Comparison of ENCODE assay signal across 12 cellular contexts in the genomic region with DNA sequence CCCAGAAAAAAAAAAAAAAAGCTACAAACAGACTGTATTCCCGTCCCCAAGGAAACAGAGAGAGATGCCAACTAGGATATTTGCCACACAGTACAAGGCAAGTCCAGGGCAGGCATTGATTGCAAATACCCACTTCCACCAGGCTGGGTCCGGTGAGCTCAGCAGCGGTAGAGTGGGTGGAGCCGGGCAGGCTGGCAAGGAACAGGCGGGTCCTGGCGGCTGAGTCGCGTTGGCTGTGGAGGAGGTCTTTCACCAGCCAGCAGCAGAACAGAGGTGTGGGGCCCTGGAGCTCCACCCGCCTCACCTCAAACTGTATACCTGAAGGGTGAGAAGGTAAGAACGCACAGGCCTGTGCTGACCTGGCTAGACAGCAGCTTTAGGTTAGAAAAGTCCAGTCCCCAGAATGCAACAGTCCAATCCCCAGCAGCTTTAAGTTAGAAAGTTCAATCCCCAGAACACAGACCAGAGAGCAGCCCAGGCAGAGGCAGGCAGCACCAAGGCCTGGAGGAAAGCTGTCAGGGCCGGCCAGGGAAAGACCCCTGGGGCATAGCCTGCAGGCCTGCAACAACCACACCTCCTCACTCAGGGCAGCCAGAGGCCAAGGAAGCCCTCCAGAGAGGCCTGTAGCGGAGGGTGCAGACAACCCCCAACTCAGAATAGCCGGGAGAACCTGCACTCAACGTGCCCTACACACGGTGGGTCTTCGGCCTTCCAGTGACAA. TPM values are rescaled to one million over a fixed set of nuclear protein-coding genes. Genes with fewer than 3 reads are reported as not detected.
DNase-seq lines count a peak whose midpoint lies in the region; ATAC-seq and TF ChIP-seq lines count a peak whose summit lies in the region.
"Had no signal": no experiment of that assay in that cellular context is flagged by ENCODE, and none has a peak within 500 bp of the region (broad histone marks: within the 10 kb centered on the region; RNA-seq: fewer than 3 reads in every experiment).

No MANE protein-coding gene starts in this region.

- H3K27ac Mint-ChIP-seq in CD4-positive, CD25-positive, alpha-beta regulatory T cell = peak overlapping the region; percentile 89 to 94 (median 94)
- peak overlapping the region in 4 of 6 donors; percentile 18 to 90 (median 62) for H3K27ac Mint-ChIP-seq in naive B cell
- H3K27ac Mint-ChIP-seq: type B pancreatic cell had no signal

- peak; percentile 89 to 91 for ATAC-seq in CD4-positive, CD25-positive, alpha-beta regulatory T cell (ENCODE audit: low read depth in 2 of 2)
- 0 out of 2 replicates have a peak, but pooled peaks have one; percentile 26 for ATAC-seq in Panc1
- ATAC-seq in naive B cell (ENCODE audit: low read depth in 2 of 2) = no peak
- no peak for ATAC-seq in GM18519 (IDR thresholded peaks at IDR 0.05; ENCODE audit: low FRiP score, unreplicated experiment)
- ATAC-seq in GM19463 (IDR thresholded peaks at IDR 0.05; ENCODE audit: unreplicated experiment) = no peak
- ATAC-seq: gastroesophageal sphincter had no signal

- H3K4me3 ChIP-seq in CD4-positive, CD25-positive, alpha-beta regulatory T cell (ENCODE audit: low read depth, low read length) = peak overlapping the region; percentile 44
- no peak overlapping the region for H3K4me3 ChIP-seq in Panc1 (ENCODE audit: low read depth in 2 of 2, low read length in 2 of 2)
- H3K4me3 ChIP-seq: gastroesophageal sphincter had no signal

- CTCF ChIA-PET in Panc1 (lab: Charles Lee) = no interaction called here

- H3K27me3 ChIP-seq in CD4-positive, CD25-positive, alpha-beta regulatory T cell (ENCODE audit: control insufficient read depth, insufficient read depth, low read length) = no peaks in the 10 kb centered on the region
- no peaks in the 10 kb centered on the region for H3K27me3 ChIP-seq in Panc1 (ENCODE audit: control insufficient read depth, insufficient read depth, low read length)
- H3K27me3 ChIP-seq: gastroesophageal sphincter had no signal

- peaks cover 11 to 58% (median 26%) of the 10 kb centered on the region in 4 donors for H3K4me1 Mint-ChIP-seq in CD4-positive, CD25-positive, alpha-beta regulatory T cell
- H3K4me1 Mint-ChIP-seq in naive B cell = peaks cover 16 to 33% (median 26%) of the 10 kb centered on the region in 3 donors

- in situ Hi-C loops in Panc1 (cut with HindIII; ENCODE audit: low pct_unique_long_range_greater_than_20kb, low sequenced_read_pairs) = no loop called here

- no peak for TF ChIP-seq CTCF in Panc1 (IDR thresholded peaks at IDR 0.05)

- peak overlapping the region; percentile 67 for H3K27ac ChIP-seq in CD4-positive, CD25-positive, alpha-beta regulatory T cell (ENCODE audit: insufficient read depth, low read length, poor library complexity, severe bottlenecking)
- H3K27ac ChIP-seq in Panc1 (ENCODE audit: low read length) = no peak overlapping the region
- H3K27ac ChIP-seq: gastroesophageal sphincter had no signal

- DNase-seq in CD4-positive, CD25-positive, alpha-beta regulatory T cell = peak; percentile 55 to 82 (median 70)
- DNase-seq in Panc1 (ENCODE audit: low read depth, low spot score) (no peak), astrocyte of the hippocampus (ENCODE audit: low read depth, low spot score) (peak; percentile 27), naive B cell (no peak), NOMO-1 treated with dmso at 0.1 percent for 144 hours (lab: John Stamatoyannopoulos, UW; ENCODE audit: unreplicated experiment) (no peak), NK-92 (lab: John Stamatoyannopoulos, UW; ENCODE audit: unreplicated experiment) (no peak)
- DNase-seq: COR-L47, NCI-H1092 had no signal

- H3K36me3 Mint-ChIP-seq in CD4-positive, CD25-positive, alpha-beta regulatory T cell = peaks cover 29% of the 10 kb centered on the region
- H3K36me3 Mint-ChIP-seq in naive B cell = peaks cover 12 to 15% of the 10 kb centered on the region in 2 donors

- POLR2A ChIA-PET in Panc1 (lab: Charles Lee) = no interaction called here

- no peaks in the 10 kb centered on the region for H3K27me3 Mint-ChIP-seq in CD4-positive, CD25-positive, alpha-beta regulatory T cell
- H3K27me3 Mint-ChIP-seq in naive B cell = no peaks in the 10 kb centered on the region
- H3K27me3 Mint-ChIP-seq: type B pancreatic cell had no signal

- no peaks in the 10 kb centered on the region for H3K9me3 ChIP-seq in CD4-positive, CD25-positive, alpha-beta regulatory T cell (ENCODE audit: control insufficient read depth in 2 of 2, low read length in 2 of 2)
- no peaks in the 10 kb centered on the region for H3K9me3 ChIP-seq in Panc1 (ENCODE audit: control insufficient read depth, insufficient read depth, low read depth, low read length)
- H3K9me3 ChIP-seq: gastroesophageal sphincter had no signal

- H3K4me3 Mint-ChIP-seq in CD4-positive, CD25-positive, alpha-beta regulatory T cell = peak overlapping the region; percentile 81 to 89 (median 83)
- H3K4me3 Mint-ChIP-seq in naive B cell = peak overlapping the region in 1 of 8 donors; percentile 35
- H3K4me3 Mint-ChIP-seq: type B pancreatic cell had no signal

- peaks cover 49% of the 10 kb centered on the region for H3K4me1 ChIP-seq in CD4-positive, CD25-positive, alpha-beta regulatory T cell (ENCODE audit: control insufficient read depth, insufficient read depth, low read length, poor library complexity, severe bottlenecking)
- H3K4me1 ChIP-seq in Panc1 (ENCODE audit: control insufficient read depth, insufficient read depth, low read length) = no peaks in the 10 kb centered on the region
- H3K4me1 ChIP-seq: gastroesophageal sphincter had no signal

- peaks cover 13% of the 10 kb centered on the region for H3K36me3 ChIP-seq in CD4-positive, CD25-positive, alpha-beta regulatory T cell (ENCODE audit: control insufficient read depth, insufficient read depth, low read length)
- H3K36me3 ChIP-seq in Panc1 (ENCODE audit: control insufficient read depth, insufficient read depth, low read length) = no peaks in the 10 kb centered on the region; the same call in 1 of the 2 replicates

- H3K9me3 Mint-ChIP-seq in CD4-positive, CD25-positive, alpha-beta regulatory T cell = peaks cover 0 to 2% (median 0%) of the 10 kb centered on the region in 7 donors
- H3K9me3 Mint-ChIP-seq in naive B cell = peaks cover 0 to 3% (median 0%) of the 10 kb centered on the region in 7 donors
- H3K9me3 Mint-ChIP-seq: type B pancreatic cell had no signal

- intact Hi-C loops in Panc1 (cut with micrococcal nuclease; ENCODE audit: unreplicated experiment) = no loop called here

- BruUV-seq in Panc1 (replicated peaks; lab: Mats Ljungman, UMichigan) = no TSS peak

RNA-seq across cellular contexts. Expression of gene MTERF4, which starts 21.9 kb away (rescaled TPM):
- 105 TPM for total RNA-seq in CD4-positive, CD25-positive, alpha-beta regulatory T cell
- 10 to 100 TPM; 50.0 to 75.7 (median 62.2) TPM for polyA plus RNA-seq in CD4-positive, CD25-positive, alpha-beta regulatory T cell
- 28.9 TPM for total RNA-seq in Panc1 (2021; ENCODE audit: unreplicated experiment)
- polyA plus RNA-seq in Panc1 (2012; ENCODE audit: insufficient read length) = 35.8 TPM
- 10 to 100 TPM; 45.7 to 71.2 (median 58.3) TPM for polyA plus RNA-seq in naive B cell (ENCODE audit: low read depth in 6 of 6)

RNA-seq across cellular contexts. Expression of gene PASK, which starts 25.3 kb away (rescaled TPM):
- total RNA-seq in CD4-positive, CD25-positive, alpha-beta regulatory T cell = 160 TPM
- 10 to 100 TPM; 15.9 to 38.3 (median 21.7) TPM for polyA plus RNA-seq in CD4-positive, CD25-positive, alpha-beta regulatory T cell
- 51.6 TPM for total RNA-seq in Panc1 (2021; ENCODE audit: unreplicated experiment)
- 14.3 TPM for polyA plus RNA-seq in Panc1 (2012; ENCODE audit: insufficient read length)
- 10 to 100 TPM in 2 of 6 donors, 1 to 10 TPM in 4; 3.9 to 17.4 (median 9.1) TPM for polyA plus RNA-seq in naive B cell (ENCODE audit: low read depth in 6 of 6)

RNA-seq across cellular contexts. Expression of gene PPP1R7, which starts 26.3 kb away (rescaled TPM):
- 68.0 TPM for total RNA-seq in CD4-positive, CD25-positive, alpha-beta regulatory T cell
- 100 to 1,000 TPM in 3 of 4 donors, 10 to 100 TPM in 1; 90.5 to 150 (median 108) TPM for polyA plus RNA-seq in CD4-positive, CD25-positive, alpha-beta regulatory T cell
- 64.2 TPM for total RNA-seq in Panc1 (2021; ENCODE audit: unreplicated experiment)
- polyA plus RNA-seq in Panc1 (2012; ENCODE audit: insufficient read length) = 116 TPM
- 100 to 1,000 TPM in 5 of 6 donors, 10 to 100 TPM in 1; 96.4 to 130 (median 112) TPM for polyA plus RNA-seq in naive B cell (ENCODE audit: low read depth in 6 of 6)

Comparison
In these comparisons a context has a peak if more than half of its experiments do, and no peak if none do; other contexts are left out.
1. ATAC-seq: peak in CD4-positive, CD25-positive, alpha-beta regulatory T cell (2 of 2) and Panc1 (single experiment); none in naive B cell (0 of 2), GM18519 (single experiment) and GM19463 (single experiment).
2. DNase-seq: peak in CD4-positive, CD25-positive, alpha-beta regulatory T cell (3 of 3) and astrocyte of the hippocampus (single experiment); none in Panc1 (single experiment), naive B cell (single experiment), NOMO-1 treated with dmso at 0.1 percent for 144 hours (single experiment) and NK-92 (single experiment).